In genomic region chr2:183193904-183194303, GRCh38 we compare ENCODE assay signal across 13 cellular contexts.
DNase-seq lines count a peak whose midpoint lies in the region; ATAC-seq and TF ChIP-seq lines count a peak whose summit lies in the region.
"Had no signal": no experiment of that assay in that cellular context is flagged by ENCODE, and none has a peak within 500 bp of the region (broad histone marks: within the 10 kb centered on the region; RNA-seq: fewer than 3 reads in every experiment).

No MANE protein-coding gene starts in this region.

- H3K4me1 Mint-ChIP-seq in CD14-positive monocyte, result no peaks in the 10 kb centered on the region
- H3K4me1 Mint-ChIP-seq: B cell; CD4-positive, alpha-beta memory T cell had no signal

- no peak for TF ChIP-seq RAD21 in HCT116 (IDR thresholded peaks at IDR 0.05; ENCODE audit: low read depth)

- DNase-seq in HCT116 (ENCODE audit: low read depth, low spot score), result no peak
- DNase-seq in WERI-Rb-1, result no peak
- DNase-seq in foreskin keratinocyte, result no peak
- peak; percentile 2 for DNase-seq in renal cortical epithelial cell (ENCODE audit: low read depth)
- no peak for DNase-seq in CD14-positive monocyte (ENCODE audit: low spot score)
- DNase-seq in 8988T, result no peak
- DNase-seq in mammary epithelial cell, result no peak
- DNase-seq: C1 segment of cervical spinal cord; CD4-positive, alpha-beta memory T cell; DMS79; GOT3; HCEC 1CT had no signal

- ATAC-seq in HCT116 (0 out of 2 replicates have a peak, but pooled peaks have one; percentile 32), foreskin keratinocyte (no peak)

- no peaks in the 10 kb centered on the region for H4K20me1 ChIP-seq in HCT116 (ENCODE audit: insufficient read depth)
- no peaks in the 10 kb centered on the region for H4K20me1 ChIP-seq in mammary epithelial cell (ENCODE audit: insufficient read depth, low read length)

- no peak overlapping the region for H3K4me3 Mint-ChIP-seq in CD14-positive monocyte
- H3K4me3 Mint-ChIP-seq: B cell; CD4-positive, alpha-beta memory T cell had no signal

- dilution Hi-C loops in mammary epithelial cell (cut with HindIII; ENCODE audit: low sequenced_read_pairs), result no loop called here

- 100% methylated on average over 2 of the region's 2 CpGs for WGBS in mammary epithelial cell (ENCODE audit: low coverage, missing lambda C conversion rate)

- TF ChIP-seq POLR2A in HCT116 (IDR thresholded peaks at IDR 0.05; ENCODE audit: borderline replicate concordance, extremely low read depth, insufficient read depth, insufficient read length), result no peak

- TF ChIP-seq CTCF in HCT116 (IDR thresholded peaks at IDR 0.05 in 2 of 3, conservative IDR thresholded peaks at IDR 0.05 in 1 of 3; ENCODE audit: borderline replicate concordance in 1 of 3, insufficient read depth in 1 of 3, low read depth in 2 of 3, low read length in 2 of 3), result no peak
- TF ChIP-seq CTCF in WERI-Rb-1 (IDR thresholded peaks at IDR 0.05; ENCODE audit: low read depth, low read length), result 0 out of 2 replicates have a peak, but pooled peaks have one; percentile 2
- TF ChIP-seq CTCF in foreskin keratinocyte (conservative IDR thresholded peaks at IDR 0.05), result peak; percentile 7
- TF ChIP-seq CTCF in CD14-positive monocyte (IDR thresholded peaks at IDR 0.05), result no peak
- no peak for TF ChIP-seq CTCF in mammary epithelial cell (conservative IDR thresholded peaks at IDR 0.05 in 1 of 2, IDR thresholded peaks at IDR 0.05 in 1 of 2; ENCODE audit: extremely low read depth in 1 of 2, insufficient read depth in 1 of 2, low read depth in 1 of 2, low read length in 2 of 2)

- BruUV-seq in HCT116 (replicated peaks; lab: Mats Ljungman, UMichigan), result no TSS peak
- BruUV-seq in mammary epithelial cell (replicated peaks; lab: Mats Ljungman, UMichigan), result no TSS peak

- CTCF ChIA-PET in HCT116 (lab: Charles Lee), result no interaction called here
- CTCF ChIA-PET in mammary epithelial cell (lab: Charles Lee; ENCODE audit: low non-redundant PET), result no interaction called here

- H3K36me3 ChIP-seq in HCT116 (ENCODE audit: control insufficient read depth in 1 of 2, insufficient read depth in 2 of 2, low read length in 2 of 2) (peaks cover 2 to 10% of the 10 kb centered on the region in 2 experiments; a peak in 2 of 4 replicates), WERI-Rb-1 (peaks cover 5% of the 10 kb centered on the region), mammary epithelial cell (ENCODE audit: insufficient read depth, low read length) (peaks cover 5% of the 10 kb centered on the region)

- POLR2A ChIA-PET in HCT116 (lab: Charles Lee), result no interaction called here

- H2AFZ ChIP-seq in HCT116 (ENCODE audit: low read depth, low read length, poor library complexity, severe bottlenecking) (no peak overlapping the region), mammary epithelial cell (ENCODE audit: low read depth, low read length) (no peak overlapping the region)

- RAD21 ChIA-PET in HCT116 (lab: Charles Lee; ENCODE audit: low non-redundant PET in 1 of 2, low total read pairs in 2 of 2, uncharacterized antibody in 2 of 2, unreplicated experiment in 2 of 2), result no interaction called here

- H3K9me2 ChIP-seq in HCT116 (ENCODE audit: insufficient read depth), result no peaks in the 10 kb centered on the region

- intact Hi-C loops in HCT116 (cut with micrococcal nuclease), result no loop called here
- intact Hi-C loops in CD14-positive monocyte (cut with micrococcal nuclease), result no loop called here
- intact Hi-C loops in mammary epithelial cell (cut with micrococcal nuclease), result no loop called here

- H3K4me3 ChIP-seq in HCT116 (replicated peaks in 1 of 2; ENCODE audit: low read depth in 1 of 2, low read length in 2 of 2), result no peak overlapping the region
- no peak overlapping the region for H3K4me3 ChIP-seq in WERI-Rb-1 (ENCODE audit: low read depth, low read length)
- no peak overlapping the region for H3K4me3 ChIP-seq in mammary epithelial cell (replicated peaks in 1 of 3; ENCODE audit: insufficient read depth in 1 of 3, low read depth in 2 of 3, low read length in 3 of 3)

- no peak overlapping the region for H3K9ac ChIP-seq in HCT116 (ENCODE audit: low read length)
- no peak overlapping the region for H3K9ac ChIP-seq in mammary epithelial cell (ENCODE audit: insufficient read depth, low read length)

- peaks cover 0 to 4% (median 0%) of the 10 kb centered on the region in 7 donors for H3K9me3 Mint-ChIP-seq in CD14-positive monocyte
- H3K9me3 Mint-ChIP-seq: CD4-positive, alpha-beta memory T cell had no signal

- H3K79me2 ChIP-seq in HCT116 (ENCODE audit: insufficient read depth, low read length), result no peaks in the 10 kb centered on the region
- no peaks in the 10 kb centered on the region for H3K79me2 ChIP-seq in mammary epithelial cell (ENCODE audit: insufficient read depth, low read length)

- no peak overlapping the region for H3K27ac ChIP-seq in HCT116 (ENCODE audit: low read depth, low read length)
- H3K27ac ChIP-seq in WERI-Rb-1, result no peak overlapping the region
- H3K27ac ChIP-seq in foreskin keratinocyte, result no peak overlapping the region
- H3K27ac ChIP-seq in mammary epithelial cell (ENCODE audit: insufficient read depth, low read depth, low read length), result no peak overlapping the region

- H3K27me3 ChIP-seq in HCT116 (ENCODE audit: insufficient read depth, low read length) (no peaks in the 10 kb centered on the region), WERI-Rb-1 (ENCODE audit: insufficient read depth, low read depth, severe bottlenecking) (no peaks in the 10 kb centered on the region), foreskin keratinocyte (no peaks in the 10 kb centered on the region), mammary epithelial cell (ENCODE audit: insufficient read depth, low read length) (no peaks in the 10 kb centered on the region)

- no peaks in the 10 kb centered on the region for H3K9me3 ChIP-seq in HCT116 (ENCODE audit: control insufficient read depth in 1 of 2, insufficient read depth in 1 of 2, low read depth in 1 of 2, low read length in 2 of 2)
- no peaks in the 10 kb centered on the region for H3K9me3 ChIP-seq in WERI-Rb-1 (ENCODE audit: severe bottlenecking)
- no peaks in the 10 kb centered on the region for H3K9me3 ChIP-seq in mammary epithelial cell (replicated peaks; ENCODE audit: insufficient read depth, low read length)

- H3K36me3 Mint-ChIP-seq in CD14-positive monocyte, result peaks cover 22 to 27% of the 10 kb centered on the region in 2 donors

- H3K4me2 ChIP-seq in HCT116 (ENCODE audit: low read length), result no peak overlapping the region
- H3K4me2 ChIP-seq in mammary epithelial cell (ENCODE audit: insufficient read depth, low read depth, low read length), result no peak overlapping the region

- no peaks in the 10 kb centered on the region for H3K4me1 ChIP-seq in HCT116 (ENCODE audit: control insufficient read depth in 1 of 2, insufficient read depth in 2 of 2, low read length in 2 of 2)
- no peaks in the 10 kb centered on the region for H3K4me1 ChIP-seq in foreskin keratinocyte
- no peaks in the 10 kb centered on the region for H3K4me1 ChIP-seq in mammary epithelial cell (ENCODE audit: insufficient read depth, low read length)

- in situ Hi-C loops in mammary epithelial cell (cut with MboI; ENCODE audit: low sequenced_read_pairs in 2 of 2), result no loop called here

- no peak overlapping the region for H3K27ac Mint-ChIP-seq in CD14-positive monocyte
- H3K27ac Mint-ChIP-seq: B cell; CD4-positive, alpha-beta memory T cell had no signal

- H3K27me3 Mint-ChIP-seq in CD14-positive monocyte (ENCODE audit: low read depth in 3 of 3), result no peaks in the 10 kb centered on the region
- H3K27me3 Mint-ChIP-seq: B cell; CD4-positive, alpha-beta memory T cell had no signal

TF ChIP-seq in HCT116, 20 proteins besides CTCF, POLR2A, EP300 and RAD21:
- TF ChIP-seq YY1 (IDR thresholded peaks at IDR 0.05; ENCODE audit: extremely low read depth, insufficient replicate concordance, low read depth, low read length) (no peak), SRF (IDR thresholded peaks at IDR 0.05; ENCODE audit: low read depth) (no peak), ZFX (IDR thresholded peaks at IDR 0.05) (no peak), POLR2AphosphoS5 (IDR thresholded peaks at IDR 0.05; ENCODE audit: low read depth, low read length) (no peak), EZH2phosphoT487 (IDR thresholded peaks at IDR 0.05; ENCODE audit: borderline replicate concordance) (no peak), ZBTB33 (IDR thresholded peaks at IDR 0.05; ENCODE audit: extremely low read depth, insufficient replicate concordance, low read length) (no peak), EGR1 (IDR thresholded peaks at IDR 0.05; ENCODE audit: low read depth) (no peak), MAX (IDR thresholded peaks at IDR 0.05) (no peak), TCF7L2 (IDR thresholded peaks at IDR 0.05; ENCODE audit: borderline replicate concordance, extremely low read depth, insufficient read depth, insufficient read length) (no peak)

Comparison
In these comparisons a context has a peak if more than half of its experiments do, and no peak if none do; other contexts are left out.
1. CTCF ChIP-seq: peak in WERI-Rb-1 (single experiment) and foreskin keratinocyte (single experiment); none in HCT116 (0 of 3), CD14-positive monocyte (single experiment) and mammary epithelial cell (0 of 2).